ENCODE assay signal across 8 cellular contexts in the genomic region with DNA sequence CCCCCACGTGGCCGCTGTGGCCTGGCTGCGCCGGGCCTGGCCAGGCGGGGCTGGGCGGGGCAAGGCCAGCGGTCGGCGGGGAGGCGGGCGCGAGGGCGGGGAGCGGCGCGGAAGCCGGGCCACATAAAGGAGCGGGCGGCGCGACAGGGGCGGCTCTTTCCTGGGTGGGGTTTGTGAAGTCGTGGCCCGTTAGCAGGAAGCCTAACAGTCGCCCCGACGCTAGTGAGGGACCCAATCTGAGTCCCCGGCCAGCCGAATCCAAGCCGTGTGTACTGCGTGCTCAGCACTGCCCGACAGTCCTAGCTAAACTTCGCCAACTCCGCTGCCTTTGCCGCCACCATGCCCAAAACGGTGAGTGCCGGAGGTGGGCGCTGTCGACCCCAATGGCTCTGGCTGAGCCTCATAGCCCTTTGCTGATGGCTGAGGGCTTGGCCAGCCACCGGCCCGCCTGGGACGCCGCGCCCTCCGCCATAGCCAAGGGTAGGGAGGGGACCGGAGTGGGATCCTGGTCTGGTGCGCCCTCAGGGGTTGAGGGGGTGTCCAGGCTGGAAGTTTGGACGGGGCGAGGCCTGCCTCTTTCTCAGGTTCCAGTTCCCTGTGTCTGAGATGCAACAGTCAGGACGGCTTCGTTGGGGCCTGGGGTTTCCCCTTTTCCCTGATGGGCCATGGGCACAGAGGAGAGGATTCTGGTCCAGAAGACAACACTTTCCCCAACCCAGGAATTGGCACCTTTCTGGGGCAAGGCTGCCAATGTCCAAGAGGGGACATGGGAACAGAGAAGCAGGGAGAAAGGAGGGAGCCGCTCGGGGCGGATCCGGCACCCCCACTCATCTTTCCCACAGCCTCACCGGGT. TPM values are rescaled to one million over a fixed set of nuclear protein-coding genes. Genes with fewer than 3 reads are reported as not detected.
DNase-seq lines count a peak whose midpoint lies in the region; ATAC-seq and TF ChIP-seq lines count a peak whose summit lies in the region.

TSS of gene MSN (plus strand) at position 152 of the 853 bp plus-strand sequence. CDS start at position 340, 188 bp downstream.

- no peaks in the 10 kb centered on the region for H3K36me3 ChIP-seq in HUES64 (ENCODE audit: insufficient read depth, low read length)
- no peaks in the 10 kb centered on the region for H3K36me3 ChIP-seq in iPS-18a (ENCODE audit: control insufficient read depth, low read depth, low read length)
- no peaks in the 10 kb centered on the region for H3K36me3 ChIP-seq in smooth muscle cell (ENCODE audit: low read depth)

- DNase-seq in Caki2 (ENCODE audit: low read depth) (peak; percentile 61), T-helper 9 cell (peak; percentile 66), astrocyte of the spinal cord (ENCODE audit: low read depth, low spot score) (peak; percentile 48), smooth muscle cell (lab: John Stamatoyannopoulos, UW; ENCODE audit: unreplicated experiment) (peak; percentile 25), HuH-7 (ENCODE audit: low spot score) (no peak)

- under 1% methylated on average over 50 of the region's 56 CpGs for WGBS in HUES64
- 44% methylated on average over 53 of the region's 56 CpGs for WGBS in smooth muscle cell (ENCODE audit: low lambda C conversion rate)

- ATAC-seq in GM21381 (IDR thresholded peaks at IDR 0.05; ENCODE audit: unreplicated experiment), result peak; percentile 75

- peaks cover 43% of the 10 kb centered on the region for H4K20me1 ChIP-seq in smooth muscle cell (ENCODE audit: low read depth)

- in situ Hi-C loops in Caki2 (cut with HindIII; ENCODE audit: low pct_unique_long_range_greater_than_20kb, low sequenced_read_pairs) (no loop called here), astrocyte of the spinal cord (cut with HindIII; ENCODE audit: low sequenced_read_pairs) (no loop called here)

- H3K27ac ChIP-seq in HUES64 (ENCODE audit: low read depth, low read length) (peak within 1 kb of the TSS; percentile 68), iPS-18a (ENCODE audit: low read length) (peak within 1 kb of the TSS; percentile 18), smooth muscle cell (ENCODE audit: low read depth) (peak within 1 kb of the TSS; percentile 90)

- H3K9ac ChIP-seq in HUES64 (ENCODE audit: low read depth, low read length) (peak within 1 kb of the TSS; percentile 95), iPS-18a (ENCODE audit: low read length) (peak within 1 kb of the TSS; percentile 65), smooth muscle cell (ENCODE audit: low read depth) (peak within 1 kb of the TSS; percentile 89)

- H3K4me1 ChIP-seq in HUES64 (ENCODE audit: insufficient read depth, low read length) (peaks cover 6% of the 10 kb centered on the region; the same call in 1 of the 2 replicates), iPS-18a (ENCODE audit: control insufficient read depth, low read depth, low read length) (no peaks in the 10 kb centered on the region), smooth muscle cell (ENCODE audit: low read depth) (peaks cover 6% of the 10 kb centered on the region)

- H3K4me3 ChIP-seq in HUES64 (ENCODE audit: low read length) (peak within 1 kb of the TSS; percentile 79), astrocyte of the spinal cord (ENCODE audit: low read depth, low read length) (peak within 1 kb of the TSS; percentile 71), iPS-18a (ENCODE audit: low read length) (peak within 1 kb of the TSS; percentile 58), smooth muscle cell (peak within 1 kb of the TSS; percentile 72)

- H3F3A ChIP-seq in smooth muscle cell (ENCODE audit: low read depth), result no peaks in the 10 kb centered on the region

- no peaks in the 10 kb centered on the region for H3K9me3 ChIP-seq in HUES64 (ENCODE audit: insufficient read depth, low read depth, low read length)
- H3K9me3 ChIP-seq in iPS-18a (ENCODE audit: control insufficient read depth, low read depth, low read length), result no peaks in the 10 kb centered on the region
- H3K9me3 ChIP-seq in smooth muscle cell (replicated peaks; ENCODE audit: low read depth), result no peaks in the 10 kb centered on the region

- H3K27me3 ChIP-seq in HUES64 (ENCODE audit: insufficient read depth, low read length) (no peaks in the 10 kb centered on the region), iPS-18a (ENCODE audit: control insufficient read depth, insufficient read depth, low read length) (no peaks in the 10 kb centered on the region), smooth muscle cell (ENCODE audit: low read depth) (no peaks in the 10 kb centered on the region)

- no peak within 1 kb of the TSS for H2AFZ ChIP-seq in smooth muscle cell (ENCODE audit: low read depth)

- H3K79me2 ChIP-seq in smooth muscle cell (ENCODE audit: low read depth), result peaks cover 52% of the 10 kb centered on the region

- peak within 1 kb of the TSS; percentile 91 for H3K4me2 ChIP-seq in smooth muscle cell

- TF ChIP-seq CTCF in astrocyte of the spinal cord (IDR thresholded peaks at IDR 0.05; ENCODE audit: low read depth, low read length) (peak; percentile 30), smooth muscle cell (IDR thresholded peaks at IDR 0.05; ENCODE audit: borderline replicate concordance, insufficient read depth, poor library complexity, severe bottlenecking) (no peak)

RNA-seq across cellular contexts. Expression of gene MSN, which starts in this region (rescaled TPM):
- 215 and 229 TPM in 2 replicates for total RNA-seq in Caki2 (2014; rRNA removed; shearing (Covaris generic); ENCODE audit: low replicate concordance)
- 136 TPM for polyA plus RNA-seq in HUES64 (2013, experiment 1 of 2)
- polyA plus RNA-seq in HUES64 (2013, experiment 2 of 2), result 164 TPM
- 355 and 379 TPM in 2 replicates for total RNA-seq in smooth muscle cell
- 292 and 416 TPM in 2 replicates for polyA plus RNA-seq in smooth muscle cell

Comparison
In these comparisons a context has a peak if more than half of its experiments do, and no peak if none do; other contexts are left out.
1. H3K27ac ChIP-seq: peak in every context shown above with its lines; median percentile 90 in smooth muscle cell; 68 in HUES64; 18 in iPS-18a.